ENCODE assay signal across 6 cellular contexts in the genomic region with DNA sequence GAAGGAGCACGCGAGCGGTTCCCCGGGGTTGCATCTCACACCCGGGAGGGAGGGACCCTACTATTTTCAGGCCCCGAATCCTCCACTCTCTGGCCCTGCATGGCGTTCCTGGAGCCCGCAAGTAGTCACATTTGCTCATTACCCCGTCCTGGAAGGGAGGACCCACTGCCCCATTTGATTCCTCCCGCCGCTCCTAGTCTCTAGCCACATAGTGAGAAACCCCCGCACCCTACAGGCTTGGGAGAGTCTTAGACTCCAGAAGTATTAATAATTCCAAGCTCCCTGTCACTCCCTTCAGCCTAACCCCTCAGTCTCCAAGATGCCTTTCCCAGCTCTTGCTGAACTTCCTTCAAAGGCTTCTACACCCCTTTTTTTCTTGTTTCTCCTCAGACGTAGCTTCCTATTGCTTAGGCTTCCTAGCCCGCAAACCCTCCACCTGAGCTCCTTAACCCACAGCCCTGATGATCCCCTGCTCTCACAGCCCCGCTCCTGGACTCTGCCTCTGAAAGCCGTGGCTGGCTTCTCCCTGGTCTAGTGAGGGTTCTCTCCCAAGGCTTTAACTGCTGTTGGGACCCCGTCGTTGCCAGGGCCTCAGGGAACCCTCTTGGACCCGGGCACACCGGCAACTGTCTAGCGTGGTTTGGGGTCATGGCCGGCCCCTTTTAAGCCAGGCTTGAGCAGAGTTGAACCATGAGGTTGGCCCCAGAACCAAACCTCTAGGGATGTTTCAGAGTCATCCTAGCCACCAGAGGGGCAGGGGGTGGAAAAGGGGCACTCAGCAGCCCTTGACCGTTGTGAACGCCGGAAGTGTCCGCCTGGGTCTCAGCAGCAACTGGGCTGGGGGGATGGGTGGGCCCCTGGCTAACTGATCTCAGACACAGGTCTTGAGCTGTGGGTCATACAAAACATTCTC.
A peak's percentile ranks its signal among the peaks of the same experiment; 100 is the strongest.
DNase-seq lines count a peak whose midpoint lies in the region; ATAC-seq and TF ChIP-seq lines count a peak whose summit lies in the region.

No MANE protein-coding gene starts in this region.

- no peak for DNase-seq in effector memory CD4-positive, alpha-beta T cell
- no peak for DNase-seq in skeletal muscle cell (ENCODE audit: low read depth)

- peak overlapping the region; percentile 71 for H3K4me3 ChIP-seq in effector memory CD4-positive, alpha-beta T cell (ENCODE audit: insufficient read depth, low read depth, low read length, poor library complexity, severe bottlenecking)
- H3K4me3 ChIP-seq in skeletal muscle cell (ENCODE audit: low read depth, low read length), result peak overlapping the region; percentile 81

- peaks cover 40% of the 10 kb centered on the region for H3K4me1 ChIP-seq in effector memory CD4-positive, alpha-beta T cell (ENCODE audit: control insufficient read depth, insufficient read depth, low read length, poor library complexity, severe bottlenecking)

- no peak for TF ChIP-seq CTCF in C4-2B (conservative IDR thresholded peaks at IDR 0.05)

- H3K36me3 ChIP-seq in KOPT-K1 (ENCODE audit: insufficient read depth, low read length), result peaks cover 10% of the 10 kb centered on the region; the same call in 1 of the 2 replicates
- peaks cover 8% of the 10 kb centered on the region for H3K36me3 ChIP-seq in effector memory CD4-positive, alpha-beta T cell (ENCODE audit: control insufficient read depth, insufficient read depth, low read length)

- H3K9me3 ChIP-seq in KOPT-K1 (ENCODE audit: insufficient read depth, low read length, poor library complexity, severe bottlenecking), result no peaks in the 10 kb centered on the region
- no peaks in the 10 kb centered on the region for H3K9me3 ChIP-seq in effector memory CD4-positive, alpha-beta T cell (ENCODE audit: control insufficient read depth, low read length)

- no peak for ATAC-seq in GM21619 (IDR thresholded peaks at IDR 0.05; ENCODE audit: unreplicated experiment)
- ATAC-seq in HG03025 (IDR thresholded peaks at IDR 0.05; ENCODE audit: low FRiP score, unreplicated experiment), result no peak

- H3K27me3 ChIP-seq in effector memory CD4-positive, alpha-beta T cell (replicated peaks; ENCODE audit: control insufficient read depth, insufficient read depth, low read length, poor library complexity, severe bottlenecking), result no peaks in the 10 kb centered on the region

- H3K27ac ChIP-seq in C4-2B (peak overlapping the region; percentile 93), KOPT-K1 (ENCODE audit: low read depth, low read length, poor library complexity, severe bottlenecking) (peak overlapping the region; percentile 82)
- peak overlapping the region; percentile 88 for H3K27ac ChIP-seq in effector memory CD4-positive, alpha-beta T cell (ENCODE audit: insufficient read depth, low read length, poor library complexity, severe bottlenecking)
